Comparison of ENCODE assay signal across 18 cellular contexts in genomic region chr1:112444269-112444668, GRCh38. TPM values are rescaled to one million over a fixed set of nuclear protein-coding genes. Genes with fewer than 3 reads are reported as not detected.
DNase-seq lines count a peak whose midpoint lies in the region; ATAC-seq, FAIRE-seq and TF ChIP-seq lines count a peak whose summit lies in the region.
"Had no signal": no experiment of that assay in that cellular context is flagged by ENCODE, and none has a peak within 500 bp of the region (broad histone marks: within the 10 kb centered on the region; RNA-seq: fewer than 3 reads in every experiment).

No MANE protein-coding gene starts in this region.

- peak; percentile 81 for DNase-seq in ELR (ENCODE audit: low read depth)
- no peak for DNase-seq in SK-N-SH
- DNase-seq in fibroblast of lung (ENCODE audit: low read depth in 2 of 2), result peak; percentile 26 to 70
- no peak for DNase-seq in osteocyte (ENCODE audit: extremely low spot score, unreplicated experiment)
- no peak for DNase-seq in activated CD4-positive, alpha-beta T cell treated with anti-CD3 and anti-CD28 coated beads, Interleukin-2, amount 50 U/mL, for 48 hours
- DNase-seq in pancreas, result no peak
- DNase-seq in glutamatergic neuron, result no peak
- DNase-seq: activated CD4-positive, alpha-beta memory T cell treated with anti-CD3 and anti-CD28 coated beads for 36 hours; amygdala; cortex of kidney; DMS79 treated with DMSO at 0.1 percent for 48 hours; esophagus squamous epithelium; H9; NCI-H446 treated with DMSO at 0.1 percent for 48 hours; stimulated activated naive CD8-positive, alpha-beta T cell treated with anti-CD3 and anti-CD28 coated beads, Interleukin-15, Interleukin-2, amounts not matched to agents 100 U/mL and 50 U/mL, for 24 hours had no signal

- TF ChIP-seq EP300 in SK-N-SH (IDR thresholded peaks at IDR 0.05; ENCODE audit: borderline replicate concordance in 1 of 2, low read depth in 1 of 2, low read length in 1 of 2), result no peak

- CTCF ChIA-PET in SK-N-SH (lab: Yijun Ruan, JAX), result interaction anchor here (0.7 kb wide), 1 partner anchor 53 kb away, joined by 3 read pairs; no protein-coding TSS in a partner anchor

- POLR2A ChIA-PET in SK-N-SH (lab: Yijun Ruan, JAX), result no interaction called here

- H3K4me3 Mint-ChIP-seq in osteocyte (ENCODE audit: unreplicated experiment) (no peak overlapping the region), glutamatergic neuron (ENCODE audit: unreplicated experiment) (no peak overlapping the region)
- H3K4me3 Mint-ChIP-seq: activated CD4-positive, alpha-beta memory T cell treated with anti-CD3 and anti-CD28 coated beads for 36 hours; H9 had no signal

- H3K9me3 ChIP-seq in SK-N-SH (no peaks in the 10 kb centered on the region), fibroblast of lung (ENCODE audit: control insufficient read depth, insufficient read depth, low read depth, low read length) (no peaks in the 10 kb centered on the region), pancreas (no peaks in the 10 kb centered on the region)
- H3K9me3 ChIP-seq: BLaER1, esophagus squamous epithelium had no signal

- TF ChIP-seq CTCF in SK-N-SH (IDR thresholded peaks at IDR 0.05) (no peak), fibroblast of lung (conservative IDR thresholded peaks at IDR 0.05 in 1 of 2, IDR thresholded peaks at IDR 0.05 in 1 of 2; ENCODE audit: low read depth in 1 of 2, low read length in 2 of 2) (no peak), osteocyte (IDR thresholded peaks at IDR 0.05) (no peak), pancreas (IDR thresholded peaks at IDR 0.05) (no peak), glutamatergic neuron (IDR thresholded peaks at IDR 0.05; ENCODE audit: partially characterized antibody, unreplicated experiment) (no peak)

- H3K27me3 ChIP-seq in SK-N-SH (ENCODE audit: insufficient read depth) (no peaks in the 10 kb centered on the region), fibroblast of lung (ENCODE audit: control insufficient read depth, insufficient read depth, low read length) (no peaks in the 10 kb centered on the region), pancreas (no peaks in the 10 kb centered on the region)
- H3K27me3 ChIP-seq: BLaER1, esophagus squamous epithelium had no signal

- no peak overlapping the region for H3K4me3 ChIP-seq in SK-N-SH (ENCODE audit: low read depth in 2 of 2, low read length in 1 of 2)
- H3K4me3 ChIP-seq in fibroblast of lung (replicated peaks in 1 of 4; ENCODE audit: control extremely low read depth in 1 of 4, insufficient read depth in 1 of 4, low read depth in 3 of 4, low read length in 4 of 4), result no peak overlapping the region
- no peak overlapping the region for H3K4me3 ChIP-seq in pancreas
- H3K4me3 ChIP-seq: BLaER1, esophagus squamous epithelium, SK-N-MC had no signal

- H3K4me2 ChIP-seq in SK-N-SH (peak overlapping the region; percentile 27; the same call in 1 of the 2 replicates), fibroblast of lung (ENCODE audit: extremely low read depth, insufficient read depth, low read length) (peak overlapping the region; percentile 59)
- H3K4me2 ChIP-seq: BLaER1 had no signal

- H4K20me1 ChIP-seq in SK-N-SH (ENCODE audit: insufficient read depth) (peaks cover 13% of the 10 kb centered on the region), fibroblast of lung (ENCODE audit: control insufficient read depth, extremely low read depth, insufficient read depth, low read length) (no peaks in the 10 kb centered on the region)
- H4K20me1 ChIP-seq: BLaER1 had no signal

- H3K36me3 ChIP-seq in SK-N-SH (replicated peaks in 1 of 2; ENCODE audit: control insufficient read depth in 1 of 2, insufficient read depth in 2 of 2, low read length in 1 of 2), result peaks cover 11 to 13% of the 10 kb centered on the region in 2 experiments
- H3K36me3 ChIP-seq in fibroblast of lung (ENCODE audit: control insufficient read depth, insufficient read depth, low read length), result no peaks in the 10 kb centered on the region
- no peaks in the 10 kb centered on the region for H3K36me3 ChIP-seq in pancreas

- peaks cover 29% of the 10 kb centered on the region for H3F3A ChIP-seq in SK-N-SH (replicated peaks; ENCODE audit: insufficient read depth)

- 5% methylated on average over 1 of the region's 1 CpG for WGBS in SK-N-SH (ENCODE audit: low lambda C conversion rate)
- 49 to 65% methylated on average over 1 of the region's 1 CpG for WGBS in pancreas, 2 donors

- H3K27ac Mint-ChIP-seq in osteocyte (ENCODE audit: unreplicated experiment) (peak overlapping the region; percentile 78), glutamatergic neuron (ENCODE audit: unreplicated experiment) (no peak overlapping the region)
- H3K27ac Mint-ChIP-seq: activated CD4-positive, alpha-beta memory T cell treated with anti-CD3 and anti-CD28 coated beads for 36 hours; H9 had no signal

- H3K4me1 ChIP-seq in SK-N-SH (ENCODE audit: control insufficient read depth in 1 of 2, insufficient read depth in 2 of 2, low read depth in 1 of 2, low read length in 1 of 2) (peaks cover 0 to 21% of the 10 kb centered on the region in 2 experiments; a peak in 2 of 4 replicates), fibroblast of lung (ENCODE audit: control insufficient read depth, extremely low read depth, insufficient read depth, low read length) (peaks cover 12% of the 10 kb centered on the region), pancreas (peaks cover 0 to 5% (median under 1%) of the 10 kb centered on the region in 3 donors)
- H3K4me1 ChIP-seq: BLaER1 had no signal

- H3K79me2 ChIP-seq in SK-N-SH (ENCODE audit: insufficient read depth), result peaks cover 81% of the 10 kb centered on the region
- peaks cover 21% of the 10 kb centered on the region for H3K79me2 ChIP-seq in fibroblast of lung (ENCODE audit: control insufficient read depth, insufficient read depth, low read length)

- intact Hi-C loops in pancreas (cut with DNase I), result no loop called here

- no peak for TF ChIP-seq RAD21 in SK-N-SH (IDR thresholded peaks at IDR 0.05; ENCODE audit: low read length)

- ATAC-seq in pancreas (no peak), HG03025 (IDR thresholded peaks at IDR 0.05; ENCODE audit: low FRiP score, unreplicated experiment) (no peak)
- ATAC-seq: stimulated activated naive CD8-positive, alpha-beta T cell treated with anti-CD3 and anti-CD28 coated beads, Interleukin-15, Interleukin-2, amounts not matched to agents 100 U/mL and 50 U/mL, for 24 hours had no signal

- no peaks in the 10 kb centered on the region for H3K9me2 ChIP-seq in SK-N-SH

- FAIRE-seq in pancreas (lab: Jason Lieb, UNC), result no peak

- no peaks in the 10 kb centered on the region for H3K9me3 Mint-ChIP-seq in osteocyte (ENCODE audit: unreplicated experiment)
- no peaks in the 10 kb centered on the region for H3K9me3 Mint-ChIP-seq in glutamatergic neuron (ENCODE audit: unreplicated experiment)
- H3K9me3 Mint-ChIP-seq: activated CD4-positive, alpha-beta memory T cell treated with anti-CD3 and anti-CD28 coated beads for 36 hours; H9 had no signal

- H3K36me3 Mint-ChIP-seq in osteocyte (ENCODE audit: unreplicated experiment) (peaks cover 16% of the 10 kb centered on the region), glutamatergic neuron (ENCODE audit: unreplicated experiment) (peaks cover 5% of the 10 kb centered on the region)
- H3K36me3 Mint-ChIP-seq: activated CD4-positive, alpha-beta memory T cell treated with anti-CD3 and anti-CD28 coated beads for 36 hours had no signal

- H3K4me1 Mint-ChIP-seq in osteocyte (ENCODE audit: unreplicated experiment), result peaks cover 30% of the 10 kb centered on the region
- H3K4me1 Mint-ChIP-seq in glutamatergic neuron (ENCODE audit: low read depth, unreplicated experiment), result no peaks in the 10 kb centered on the region
- H3K4me1 Mint-ChIP-seq: H9 had no signal

- H3K27me3 Mint-ChIP-seq in osteocyte (ENCODE audit: unreplicated experiment) (no peaks in the 10 kb centered on the region), glutamatergic neuron (ENCODE audit: unreplicated experiment) (no peaks in the 10 kb centered on the region)
- H3K27me3 Mint-ChIP-seq: activated CD4-positive, alpha-beta memory T cell treated with anti-CD3 and anti-CD28 coated beads for 36 hours had no signal

- H2AFZ ChIP-seq in SK-N-SH (ENCODE audit: low read depth), result no peak overlapping the region
- H2AFZ ChIP-seq in fibroblast of lung (ENCODE audit: low read length), result no peak overlapping the region

- peak overlapping the region in 1 of 2 experiments; percentile 62; a peak in 2 of 4 replicates for H3K27ac ChIP-seq in SK-N-SH (ENCODE audit: low read depth in 2 of 2, low read length in 1 of 2)
- H3K27ac ChIP-seq in fibroblast of lung (ENCODE audit: insufficient read depth, low read length), result no peak overlapping the region
- no peak overlapping the region for H3K27ac ChIP-seq in pancreas
- H3K27ac ChIP-seq: BLaER1, SK-N-MC had no signal

- H3K9ac ChIP-seq in SK-N-SH (0 out of 2 replicates have a peak overlapping the region, but pooled peaks have one; percentile 25), fibroblast of lung (ENCODE audit: insufficient read depth, low read length) (no peak overlapping the region)
- H3K9ac ChIP-seq: BLaER1 had no signal

TF ChIP-seq in SK-N-SH, 30 proteins besides CTCF, POLR2A, EP300 and RAD21 (continues in another document):
- TF ChIP-seq FOSL2 (IDR thresholded peaks at IDR 0.05; ENCODE audit: borderline replicate concordance, low read depth) (peak; percentile 53; the same call in 1 of the 2 replicates), ZBTB33 (IDR thresholded peaks at IDR 0.05; ENCODE audit: borderline replicate concordance, low read depth) (no peak)

RNA-seq across cellular contexts. Expression of gene CTTNBP2NL, which starts 48.3 kb away (rescaled TPM):
- polyA plus RNA-seq in SK-N-SH (2012; rRNA removed) (4.9 and 7.5 TPM in 2 replicates), fibroblast of lung (23.4 and 26.8 TPM in 2 replicates), pancreas (1 to 10 TPM; 2.8 to 3.4 TPM)
- 6.9 and 7.7 TPM in 2 replicates for polyA plus RNA-seq in SK-N-SH (2012; cell fraction: cytosol; rRNA removed)
- polyA plus RNA-seq in SK-N-SH (2012; cell fraction: nucleus; rRNA removed), result 4.3 and 7.9 TPM in 2 replicates
- total RNA-seq in fibroblast of lung (11.0 and 18.5 TPM in 2 replicates), osteocyte (50.6 and 54.2 TPM in 2 replicates), pancreas (10 to 100 TPM in 2 of 6 donors, 1 to 10 TPM in 4; 4.6 to 24.0 (median 6.5) TPM), glutamatergic neuron (ENCODE audit: unreplicated experiment) (66.2 TPM)
- polyA plus RNA-seq in fibroblast of lung (2012), result 16.3 and 21.7 TPM in 2 replicates
- 11.3 and 11.4 TPM in 2 replicates for polyA minus RNA-seq in fibroblast of lung (ENCODE audit: low replicate concordance)

Comparison
In these comparisons a context has a peak if more than half of its experiments do, and no peak if none do; other contexts are left out.
1. DNase-seq: peak in ELR (single experiment) and fibroblast of lung (2 of 2); none in SK-N-SH (single experiment), osteocyte (single experiment), activated CD4-positive, alpha-beta T cell treated with anti-CD3 and anti-CD28 coated beads, Interleukin-2, amount 50 U/mL, for 48 hours (0 of 2), pancreas (0 of 6) and glutamatergic neuron (single experiment).